Comparison of ENCODE assay signal across 1 cellular context in genomic region chr22:19959587-19960490, GRCh38.
TF ChIP-seq lines count a peak whose summit lies in the region.

No MANE protein-coding gene starts in this region.

TF ChIP-seq in HepG2, 621 proteins besides CTCF, POLR2A, EP300 and RAD21 (continued from another document and continues in another):
- TF ChIP-seq ZNF646 (CRISPR knock-in tag; IDR thresholded peaks at IDR 0.05) (no peak), ZBTB39 (CRISPR knock-in tag; IDR thresholded peaks at IDR 0.05) (no peak), LBX2 (CRISPR knock-in tag; IDR thresholded peaks at IDR 0.05; ENCODE audit: borderline replicate concordance) (no peak), FIP1L1 (IDR thresholded peaks at IDR 0.05; ENCODE audit: borderline replicate concordance, insufficient read depth, low read depth, low read length) (no peak), PITX1 (CRISPR knock-in tag; IDR thresholded peaks at IDR 0.05) (peak; percentile 57; the same call in 1 of the 2 replicates), ARNTL (CRISPR knock-in tag; IDR thresholded peaks at IDR 0.05) (no peak; the same call in none of the 2 replicates), HOXD1 (CRISPR knock-in tag; IDR thresholded peaks at IDR 0.05) (no peak), HMGA1 (CRISPR knock-in tag; conservative IDR thresholded peaks at IDR 0.05) (no peak), ZBTB44 (CRISPR knock-in tag; IDR thresholded peaks at IDR 0.05) (no peak), NCOA2 (CRISPR knock-in tag; IDR thresholded peaks at IDR 0.05) (peak; percentile 68), RCOR2 (CRISPR knock-in tag; IDR thresholded peaks at IDR 0.05) (0 out of 2 replicates have a peak, but pooled peaks have one; percentile 12), PHF5A (CRISPR knock-in tag; IDR thresholded peaks at IDR 0.05; ENCODE audit: low read depth, unreplicated experiment) (peak; percentile 49), KAT7 (CRISPR knock-in tag; IDR thresholded peaks at IDR 0.05; ENCODE audit: borderline replicate concordance) (no peak), ZNF263 (CRISPR knock-in tag; IDR thresholded peaks at IDR 0.05) (no peak), TOPORS (CRISPR knock-in tag; IDR thresholded peaks at IDR 0.05) (no peak), ZSCAN30 (CRISPR knock-in tag; IDR thresholded peaks at IDR 0.05) (no peak), ZFX (CRISPR knock-in tag; IDR thresholded peaks at IDR 0.05; ENCODE audit: low read depth) (peak; percentile 89), TCF7L2 (IDR thresholded peaks at IDR 0.05; ENCODE audit: low read depth, low read length) (no peak), ZNF724P (CRISPR knock-in tag; IDR thresholded peaks at IDR 0.05; ENCODE audit: borderline replicate concordance) (no peak), ZNF652 (CRISPR knock-in tag; IDR thresholded peaks at IDR 0.05; ENCODE audit: borderline replicate concordance, low read depth) (no peak), U2AF1 (optimal IDR thresholded peaks at IDR 0.05; ENCODE audit: low read depth, low read length) (no peak), ZNF232 (CRISPR knock-in tag; IDR thresholded peaks at IDR 0.05; ENCODE audit: borderline replicate concordance) (no peak), KLF12 (CRISPR knock-in tag; IDR thresholded peaks at IDR 0.05; ENCODE audit: borderline replicate concordance) (peak; percentile 57; the same call in 1 of the 2 replicates), ISX (CRISPR knock-in tag; conservative IDR thresholded peaks at IDR 0.05) (no peak), ZNF441 (CRISPR knock-in tag; IDR thresholded peaks at IDR 0.05; ENCODE audit: borderline replicate concordance) (no peak), NFATC3 (CRISPR knock-in tag; IDR thresholded peaks at IDR 0.05) (no peak), PHB2 (IDR thresholded peaks at IDR 0.05; ENCODE audit: partially characterized antibody) (no peak), TMF1 (CRISPR knock-in tag; IDR thresholded peaks at IDR 0.05; ENCODE audit: low read depth) (peak; percentile 51; the same call in 1 of the 2 replicates), IRX3 (CRISPR knock-in tag; IDR thresholded peaks at IDR 0.05; ENCODE audit: borderline replicate concordance, low read depth) (0 out of 2 replicates have a peak, but pooled peaks have one; percentile 25), SNRNP70 (IDR thresholded peaks at IDR 0.05; ENCODE audit: low read depth, low read length) (no peak), ZNF775 (CRISPR knock-in tag; IDR thresholded peaks at IDR 0.05; ENCODE audit: borderline replicate concordance) (no peak), NRL (CRISPR knock-in tag; IDR thresholded peaks at IDR 0.05; ENCODE audit: borderline replicate concordance) (no peak), PHF20 (CRISPR knock-in tag; IDR thresholded peaks at IDR 0.05) (no peak; the same call in none of the 2 replicates), HIC2 (CRISPR knock-in tag; IDR thresholded peaks at IDR 0.05; ENCODE audit: low read depth) (peak; percentile 99), FOXA1 (IDR thresholded peaks at IDR 0.05) (no peak), FOXA1 (CRISPR knock-in tag; IDR thresholded peaks at IDR 0.05) (0 out of 2 replicates have a peak, but pooled peaks have one; percentile 10), HDAC1 (CRISPR knock-in tag; IDR thresholded peaks at IDR 0.05) (peak; percentile 51; the same call in 1 of the 2 replicates), PLRG1 (conservative IDR thresholded peaks at IDR 0.05) (no peak), SALL1 (CRISPR knock-in tag; IDR thresholded peaks at IDR 0.05) (peak; percentile 84), MBD4 (IDR thresholded peaks at IDR 0.05; ENCODE audit: borderline replicate concordance, low read length) (no peak), JUND (CRISPR knock-in tag; IDR thresholded peaks at IDR 0.05) (no peak), PAX8 (CRISPR knock-in tag; IDR thresholded peaks at IDR 0.05; ENCODE audit: borderline replicate concordance) (no peak), MED8 (CRISPR knock-in tag; IDR thresholded peaks at IDR 0.05; ENCODE audit: insufficient replicate concordance) (peak; percentile 74), ZNF10 (CRISPR knock-in tag; IDR thresholded peaks at IDR 0.05; ENCODE audit: borderline replicate concordance, low read depth) (no peak)
- TF ChIP-seq, protein P1, sequence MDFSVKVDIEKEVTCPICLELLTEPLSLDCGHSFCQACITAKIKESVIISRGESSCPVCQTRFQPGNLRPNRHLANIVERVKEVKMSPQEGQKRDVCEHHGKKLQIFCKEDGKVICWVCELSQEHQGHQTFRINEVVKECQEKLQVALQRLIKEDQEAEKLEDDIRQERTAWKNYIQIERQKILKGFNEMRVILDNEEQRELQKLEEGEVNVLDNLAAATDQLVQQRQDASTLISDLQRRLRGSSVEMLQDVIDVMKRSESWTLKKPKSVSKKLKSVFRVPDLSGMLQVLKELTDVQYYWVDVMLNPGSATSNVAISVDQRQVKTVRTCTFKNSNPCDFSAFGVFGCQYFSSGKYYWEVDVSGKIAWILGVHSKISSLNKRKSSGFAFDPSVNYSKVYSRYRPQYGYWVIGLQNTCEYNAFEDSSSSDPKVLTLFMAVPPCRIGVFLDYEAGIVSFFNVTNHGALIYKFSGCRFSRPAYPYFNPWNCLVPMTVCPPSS (IDR thresholded peaks at IDR 0.05), result no peak
- TF ChIP-seq, protein P2, sequence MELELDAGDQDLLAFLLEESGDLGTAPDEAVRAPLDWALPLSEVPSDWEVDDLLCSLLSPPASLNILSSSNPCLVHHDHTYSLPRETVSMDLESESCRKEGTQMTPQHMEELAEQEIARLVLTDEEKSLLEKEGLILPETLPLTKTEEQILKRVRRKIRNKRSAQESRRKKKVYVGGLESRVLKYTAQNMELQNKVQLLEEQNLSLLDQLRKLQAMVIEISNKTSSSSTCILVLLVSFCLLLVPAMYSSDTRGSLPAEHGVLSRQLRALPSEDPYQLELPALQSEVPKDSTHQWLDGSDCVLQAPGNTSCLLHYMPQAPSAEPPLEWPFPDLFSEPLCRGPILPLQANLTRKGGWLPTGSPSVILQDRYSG (CRISPR knock-in tag; IDR thresholded peaks at IDR 0.05), result no peak
- TF ChIP-seq, protein P3, sequence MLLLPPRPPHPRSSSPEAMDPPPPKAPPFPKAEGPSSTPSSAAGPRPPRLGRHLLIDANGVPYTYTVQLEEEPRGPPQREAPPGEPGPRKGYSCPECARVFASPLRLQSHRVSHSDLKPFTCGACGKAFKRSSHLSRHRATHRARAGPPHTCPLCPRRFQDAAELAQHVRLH (CRISPR knock-in tag; IDR thresholded peaks at IDR 0.05; ENCODE audit: borderline replicate concordance, low read depth), result peak; percentile 75; the same call in 1 of the 2 replicates
- TF ChIP-seq, protein P4, sequence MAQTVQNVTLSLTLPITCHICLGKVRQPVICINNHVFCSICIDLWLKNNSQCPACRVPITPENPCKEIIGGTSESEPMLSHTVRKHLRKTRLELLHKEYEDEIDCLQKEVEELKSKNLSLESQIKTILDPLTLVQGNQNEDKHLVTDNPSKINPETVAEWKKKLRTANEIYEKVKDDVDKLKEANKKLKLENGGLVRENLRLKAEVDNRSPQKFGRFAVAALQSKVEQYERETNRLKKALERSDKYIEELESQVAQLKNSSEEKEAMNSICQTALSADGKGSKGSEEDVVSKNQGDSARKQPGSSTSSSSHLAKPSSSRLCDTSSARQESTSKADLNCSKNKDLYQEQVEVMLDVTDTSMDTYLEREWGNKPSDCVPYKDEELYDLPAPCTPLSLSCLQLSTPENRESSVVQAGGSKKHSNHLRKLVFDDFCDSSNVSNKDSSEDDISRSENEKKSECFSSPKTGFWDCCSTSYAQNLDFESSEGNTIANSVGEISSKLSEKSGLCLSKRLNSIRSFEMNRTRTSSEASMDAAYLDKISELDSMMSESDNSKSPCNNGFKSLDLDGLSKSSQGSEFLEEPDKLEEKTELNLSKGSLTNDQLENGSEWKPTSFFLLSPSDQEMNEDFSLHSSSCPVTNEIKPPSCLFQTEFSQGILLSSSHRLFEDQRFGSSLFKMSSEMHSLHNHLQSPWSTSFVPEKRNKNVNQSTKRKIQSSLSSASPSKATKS (CRISPR knock-in tag; IDR thresholded peaks at IDR 0.05), result no peak
- TF ChIP-seq, protein P5, sequence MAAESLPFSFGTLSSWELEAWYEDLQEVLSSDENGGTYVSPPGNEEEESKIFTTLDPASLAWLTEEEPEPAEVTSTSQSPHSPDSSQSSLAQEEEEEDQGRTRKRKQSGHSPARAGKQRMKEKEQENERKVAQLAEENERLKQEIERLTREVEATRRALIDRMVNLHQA (CRISPR knock-in tag; IDR thresholded peaks at IDR 0.05), result no peak
